ENCODE assay signal across 1 cellular context in the genomic region with DNA sequence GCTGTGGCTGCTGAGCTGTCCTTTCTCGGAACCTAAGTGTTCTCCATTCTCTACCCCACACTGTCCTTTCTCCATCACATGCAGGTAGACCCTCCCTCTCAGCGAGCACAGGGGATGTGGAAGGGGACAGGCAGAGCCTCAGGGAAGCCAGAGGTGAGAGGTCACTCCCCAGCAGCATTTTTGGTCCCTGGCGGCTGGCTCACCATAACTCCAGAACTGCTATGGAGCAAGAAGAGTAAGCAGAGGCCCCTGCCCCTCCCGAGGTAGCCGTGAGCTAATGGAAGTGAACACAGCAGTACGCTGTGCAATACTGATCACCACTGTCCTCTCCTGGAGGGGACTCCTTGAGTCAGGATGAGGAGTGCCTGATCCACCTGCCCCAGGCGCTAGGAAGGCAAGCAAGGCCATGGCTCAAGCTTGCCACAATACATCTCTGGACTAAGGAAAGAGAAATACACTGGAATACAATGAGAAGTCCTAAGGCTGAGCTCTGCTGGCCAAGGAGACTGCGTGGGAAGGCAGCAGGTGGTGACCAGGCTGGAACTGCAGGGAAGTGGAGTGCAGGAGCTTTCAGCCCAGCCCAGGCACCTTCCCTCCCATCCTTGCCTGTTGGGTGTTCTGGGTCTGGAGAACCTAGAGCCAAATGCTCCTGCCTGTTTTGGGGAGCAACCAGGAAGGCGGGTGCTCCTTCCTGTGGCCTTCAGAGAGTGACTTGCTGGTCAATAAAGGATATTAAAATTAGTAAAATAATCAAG.
TF ChIP-seq lines count a peak whose summit lies in the region.

No MANE protein-coding gene starts in this region.

TF ChIP-seq in HepG2, 621 proteins besides CTCF, POLR2A, EP300 and RAD21 (continued from another document):
- TF ChIP-seq, protein P1, sequence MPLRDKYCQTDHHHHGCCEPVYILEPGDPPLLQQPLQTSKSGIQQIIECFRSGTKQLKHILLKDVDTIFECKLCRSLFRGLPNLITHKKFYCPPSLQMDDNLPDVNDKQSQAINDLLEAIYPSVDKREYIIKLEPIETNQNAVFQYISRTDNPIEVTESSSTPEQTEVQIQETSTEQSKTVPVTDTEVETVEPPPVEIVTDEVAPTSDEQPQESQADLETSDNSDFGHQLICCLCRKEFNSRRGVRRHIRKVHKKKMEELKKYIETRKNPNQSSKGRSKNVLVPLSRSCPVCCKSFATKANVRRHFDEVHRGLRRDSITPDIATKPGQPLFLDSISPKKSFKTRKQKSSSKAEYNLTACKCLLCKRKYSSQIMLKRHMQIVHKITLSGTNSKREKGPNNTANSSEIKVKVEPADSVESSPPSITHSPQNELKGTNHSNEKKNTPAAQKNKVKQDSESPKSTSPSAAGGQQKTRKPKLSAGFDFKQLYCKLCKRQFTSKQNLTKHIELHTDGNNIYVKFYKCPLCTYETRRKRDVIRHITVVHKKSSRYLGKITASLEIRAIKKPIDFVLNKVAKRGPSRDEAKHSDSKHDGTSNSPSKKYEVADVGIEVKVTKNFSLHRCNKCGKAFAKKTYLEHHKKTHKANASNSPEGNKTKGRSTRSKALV (CRISPR knock-in tag; IDR thresholded peaks at IDR 0.05): no peak
- TF ChIP-seq ZNF574 (CRISPR knock-in tag; IDR thresholded peaks at IDR 0.05) (no peak), NRL (CRISPR knock-in tag; IDR thresholded peaks at IDR 0.05; ENCODE audit: borderline replicate concordance) (no peak), CCDC6 (CRISPR knock-in tag; IDR thresholded peaks at IDR 0.05) (no peak), KMT2B (CRISPR knock-in tag; IDR thresholded peaks at IDR 0.05) (no peak), RARG (CRISPR knock-in tag; IDR thresholded peaks at IDR 0.05; ENCODE audit: low read depth) (no peak), SNAPC2 (CRISPR knock-in tag; IDR thresholded peaks at IDR 0.05) (no peak)
- TF ChIP-seq, protein P2, sequence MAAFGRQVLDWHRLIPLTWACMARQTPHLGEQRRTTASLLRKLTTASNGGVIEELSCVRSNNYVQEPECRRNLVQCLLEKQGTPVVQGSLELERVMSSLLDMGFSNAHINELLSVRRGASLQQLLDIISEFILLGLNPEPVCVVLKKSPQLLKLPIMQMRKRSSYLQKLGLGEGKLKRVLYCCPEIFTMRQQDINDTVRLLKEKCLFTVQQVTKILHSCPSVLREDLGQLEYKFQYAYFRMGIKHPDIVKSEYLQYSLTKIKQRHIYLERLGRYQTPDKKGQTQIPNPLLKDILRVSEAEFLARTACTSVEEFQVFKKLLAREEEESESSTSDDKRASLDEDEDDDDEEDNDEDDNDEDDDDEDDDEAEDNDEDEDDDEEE (CRISPR knock-in tag; IDR thresholded peaks at IDR 0.05): no peak
